ENCODE assay signal across 1 cellular context in genomic region chr1:31667065-31667785, GRCh38.
TF ChIP-seq lines count a peak whose summit lies in the region.

No MANE protein-coding gene starts in this region.

TF ChIP-seq in IMR-90, 13 proteins besides CTCF, POLR2A, EP300 and RAD21:
- TF ChIP-seq USF2 (IDR thresholded peaks at IDR 0.05; ENCODE audit: low read depth, low read length): no peak
- no peak for TF ChIP-seq MAZ (IDR thresholded peaks at IDR 0.05; ENCODE audit: borderline replicate concordance, low read depth, low read length)
- no peak for TF ChIP-seq FOS (IDR thresholded peaks at IDR 0.05; ENCODE audit: low read depth, low read length)
